In the genomic region with DNA sequence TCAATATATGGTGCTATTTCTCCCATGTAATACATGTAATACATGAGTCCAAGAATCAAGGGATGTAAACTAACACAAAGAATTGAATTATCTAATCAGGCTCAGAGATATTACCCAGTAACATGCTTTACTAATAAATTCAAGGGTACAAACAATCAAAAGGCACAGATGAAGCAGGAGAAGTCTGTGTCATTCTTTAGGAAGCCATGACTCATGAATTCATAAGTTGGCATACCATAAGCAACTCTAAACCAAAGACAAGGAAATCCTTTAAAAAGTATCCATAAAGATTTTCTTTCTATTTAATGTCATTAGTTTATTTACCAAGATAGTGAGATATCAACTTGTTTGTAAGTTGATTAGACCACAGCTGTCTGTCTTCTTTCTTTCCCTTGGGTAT, we compare ENCODE assay signal across 24 cellular contexts.
"Had no signal": no experiment of that assay in that cellular context is flagged by ENCODE, and none has a peak within 500 bp of the region (broad histone marks: within the 10 kb centered on the region; RNA-seq: fewer than 3 reads in every experiment).

No MANE protein-coding gene starts in this region.

- ATAC-seq: activated CD8-positive, alpha-beta T cell treated with anti-CD3 and anti-CD28 coated beads, Interleukin-2, amount 10 ng/mL, durations not matched to agents 7 days and 5 days; activated naive CD8-positive, alpha-beta T cell treated with anti-CD3 and anti-CD28 coated beads, Interleukin-2, amount 50 U/mL, for 24 hours; body of pancreas; T-helper 17 cell; WTC11 had no signal

- H3K9me3 ChIP-seq: body of pancreas had no signal

- H3K36me3 ChIP-seq: ascending aorta had no signal

- DNase-seq: activated CD4-positive, alpha-beta T cell treated with anti-CD3 and anti-CD28 coated beads for 48 hours; activated CD4-positive, alpha-beta T cell treated with anti-CD3 and anti-CD28 coated beads, Interleukin-2, amount 50 U/mL, for 4 hours; activated CD4-positive, CD25-positive, alpha-beta regulatory T cell treated with anti-CD3 and anti-CD28 coated beads, Interleukin-2, amount 50 U/mL, for 72 hours; activated CD8-positive, alpha-beta memory T cell treated with anti-CD3 and anti-CD28 coated beads, Interleukin-2, amount 50 U/mL, for 48 hours; activated CD8-positive, alpha-beta T cell treated with anti-CD3 and anti-CD28 coated beads, Interleukin-2, amount 10 ng/mL, durations not matched to agents 7 days and 5 days; activated naive CD8-positive, alpha-beta T cell treated with anti-CD3 and anti-CD28 coated beads, Interleukin-2, amount 50 U/mL, for 24 hours; activated T-cell treated with anti-CD3 and anti-CD28 coated beads, Interleukin-2, amount 50 U/mL, for 1 hour; amniotic stem cell; body of pancreas; KG1; NCI-H1092; NCI-H1417; NCI-H1930; NCI-H2107; NCI-H2171 treated with DMSO at 0.1 percent for 48 hours; NCI-H345; NCI-H510A; NCI-H69; SIG-M5; T-helper 17 cell; T-helper 9 cell had no signal

- H3K4me1 ChIP-seq: ascending aorta, body of pancreas had no signal

- H3K27me3 ChIP-seq: ascending aorta, body of pancreas had no signal

- H3K27ac ChIP-seq: ascending aorta, body of pancreas had no signal

- FAIRE-seq: RCC 7860 had no signal

- H3K4me3 ChIP-seq: ascending aorta, body of pancreas had no signal
